29 cellular contexts compared by ENCODE assay signal in the genomic region with DNA sequence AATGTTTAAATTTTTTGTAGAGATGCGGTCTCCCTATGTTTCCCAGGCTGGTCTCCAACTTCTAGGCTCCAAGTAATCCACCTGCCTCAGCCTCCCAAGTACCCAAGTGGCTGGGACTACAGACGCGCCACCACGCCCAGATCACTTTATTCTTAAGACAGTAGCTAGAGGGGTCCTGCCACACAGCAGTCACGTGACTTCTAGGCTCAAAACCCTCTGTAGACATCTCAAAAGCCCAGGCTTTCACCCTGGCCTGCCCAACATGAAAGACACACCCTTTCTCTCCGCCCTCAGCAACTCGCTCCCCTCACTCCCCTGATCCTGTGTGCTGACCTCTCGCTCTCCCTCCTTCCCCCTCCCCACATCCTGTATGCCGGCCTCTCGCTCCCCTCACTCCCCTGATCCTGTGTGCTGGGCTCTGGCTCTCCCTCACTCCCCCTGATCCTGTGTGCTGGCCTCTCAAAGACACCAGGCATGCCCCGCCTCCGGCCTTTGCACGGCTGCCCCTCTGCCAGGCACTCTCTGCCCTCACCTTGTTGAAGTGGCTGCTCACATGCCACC.
"Had no signal": no experiment of that assay in that cellular context is flagged by ENCODE, and none has a peak within 500 bp of the region (broad histone marks: within the 10 kb centered on the region; RNA-seq: fewer than 3 reads in every experiment).

No MANE protein-coding gene starts in this region.

- FAIRE-seq: frontal cortex, TTC549, urothelium cell line had no signal

- H3K27me3 Mint-ChIP-seq: activated naive CD8-positive, alpha-beta T cell treated with anti-CD3 and anti-CD28 coated beads for 36 hours; activated T-cell treated with anti-CD3 and anti-CD28 coated beads, Interleukin-2, amount 50 U/mL, for 24 hours; T-cell had no signal

- H3K4me1 Mint-ChIP-seq: activated naive CD8-positive, alpha-beta T cell treated with anti-CD3 and anti-CD28 coated beads for 36 hours; central memory CD8-positive, alpha-beta T cell; stimulated activated memory B cell treated with anti-CD40 and anti-IgM and Interleukin-4, amounts not matched to agents 10 μg/mL and 1 μg/mL and 100 μg/mL, for 72 hours had no signal

- H3K27me3 ChIP-seq: breast epithelium, colonic mucosa, esophagus muscularis mucosa, left lung, transverse colon had no signal

- H3K9me3 ChIP-seq: breast epithelium, colonic mucosa, esophagus muscularis mucosa, left lung, transverse colon had no signal

- H3K36me3 Mint-ChIP-seq: activated naive CD8-positive, alpha-beta T cell treated with anti-CD3 and anti-CD28 coated beads for 36 hours; naive thymus-derived CD8-positive, alpha-beta T cell; stimulated activated memory B cell treated with anti-CD40 and anti-IgM and Interleukin-4, amounts not matched to agents 10 μg/mL and 1 μg/mL and 100 μg/mL, for 72 hours; T-cell had no signal

- H3K4me3 ChIP-seq: breast epithelium, colonic mucosa, dorsolateral prefrontal cortex, esophagus muscularis mucosa, left lung, lung, skin epidermis, transverse colon had no signal

- H3K4me3 Mint-ChIP-seq: activated naive CD8-positive, alpha-beta T cell treated with anti-CD3 and anti-CD28 coated beads for 36 hours; activated T-cell treated with anti-CD3 and anti-CD28 coated beads, Interleukin-2, amount 50 U/mL, for 24 hours; central memory CD8-positive, alpha-beta T cell; effector memory CD8-positive, alpha-beta T cell; naive thymus-derived CD8-positive, alpha-beta T cell; stimulated activated memory B cell treated with anti-CD40 and anti-IgM and Interleukin-4, amounts not matched to agents 10 μg/mL and 1 μg/mL and 100 μg/mL, for 72 hours; T-cell had no signal

- H3K9me3 Mint-ChIP-seq: activated naive CD8-positive, alpha-beta T cell treated with anti-CD3 and anti-CD28 coated beads for 36 hours; activated T-cell treated with anti-CD3 and anti-CD28 coated beads, Interleukin-2, amount 50 U/mL, for 24 hours; activated T-helper 2 cell treated with anti-CD3 and anti-CD28 coated beads, Interferon-gamma antibody, Interleukin-2, Interleukin-4, amounts not matched to agents 10 μg/mL and 5 μg/mL and 100 μg/mL, durations not matched to agents 14 hours and 24 hours and 36 hours; central memory CD8-positive, alpha-beta T cell; effector memory CD8-positive, alpha-beta T cell; naive thymus-derived CD8-positive, alpha-beta T cell; stimulated activated memory B cell treated with anti-CD40 and anti-IgM and Interleukin-4, amounts not matched to agents 10 μg/mL and 1 μg/mL and 100 μg/mL, for 72 hours; T-cell had no signal

- DNase-seq: activated CD4-positive, alpha-beta T cell treated with anti-CD3 and anti-CD28 coated beads, Interleukin-2, amount 50 U/mL, for 4 hours; activated CD8-positive, alpha-beta memory T cell treated with anti-CD3 and anti-CD28 coated beads for 24 hours; activated CD8-positive, alpha-beta memory T cell treated with anti-CD3 and anti-CD28 coated beads, Interleukin-2, amount 50 U/mL, for 4 hours; activated naive CD4-positive, alpha-beta T cell; activated naive CD8-positive, alpha-beta T cell treated with anti-CD3 and anti-CD28 coated beads for 36 hours; activated T-cell treated with anti-CD3 and anti-CD28 coated beads, Interleukin-2, amount 50 U/mL, for 24 hours; colonic mucosa; dorsolateral prefrontal cortex; effector memory CD8-positive, alpha-beta T cell; head of caudate nucleus; hypothalamus; left lung; naive thymus-derived CD8-positive, alpha-beta T cell; nucleus accumbens; right cardiac atrium; stimulated activated CD4-positive, alpha-beta T cell treated with anti-CD3 and anti-CD28 coated beads, Interleukin-2, amount 100 ng/mL, for 24 hours; T-cell; transverse colon had no signal

- H3K27ac Mint-ChIP-seq: activated naive CD8-positive, alpha-beta T cell treated with anti-CD3 and anti-CD28 coated beads for 36 hours; activated T-cell treated with anti-CD3 and anti-CD28 coated beads, Interleukin-2, amount 50 U/mL, for 24 hours; activated T-helper 2 cell treated with anti-CD3 and anti-CD28 coated beads, Interferon-gamma antibody, Interleukin-2, Interleukin-4, amounts not matched to agents 10 μg/mL and 5 μg/mL and 100 μg/mL, durations not matched to agents 14 hours and 24 hours and 36 hours; effector memory CD8-positive, alpha-beta T cell; stimulated activated memory B cell treated with anti-CD40 and anti-IgM and Interleukin-4, amounts not matched to agents 10 μg/mL and 1 μg/mL and 100 μg/mL, for 72 hours; T-cell had no signal

- ATAC-seq: effector memory CD8-positive, alpha-beta T cell; left lung; naive thymus-derived CD8-positive, alpha-beta T cell; right cardiac atrium; stimulated activated memory B cell treated with anti-CD40 and anti-IgM and Interleukin-4, amounts not matched to agents 10 μg/mL and 1 μg/mL and 100 μg/mL, for 72 hours; T-cell had no signal

- H3K36me3 ChIP-seq: breast epithelium, colonic mucosa, esophagus muscularis mucosa, left lung, transverse colon had no signal

- H2AFZ ChIP-seq: parathyroid adenoma had no signal

- H3K79me2 ChIP-seq: parathyroid adenoma had no signal

- H3K27ac ChIP-seq: breast epithelium, colonic mucosa, dorsolateral prefrontal cortex, esophagus muscularis mucosa, left lung, parathyroid adenoma, transverse colon had no signal

- H3K4me1 ChIP-seq: breast epithelium, colonic mucosa, parathyroid adenoma had no signal

- H3K9ac ChIP-seq: parathyroid adenoma had no signal
